In genomic region chr1:202154148-202154765, GRCh38 we compare ENCODE assay signal across 1 cellular context.
TF ChIP-seq lines count a peak whose summit lies in the region.

No MANE protein-coding gene starts in this region.

TF ChIP-seq in GM23338, 12 proteins besides CTCF, POLR2A, EP300 and RAD21:
- no peak for TF ChIP-seq ZNF462 (CRISPR knock-in tag; IDR thresholded peaks at IDR 0.05)
- no peak for TF ChIP-seq EZH2phosphoT487 (IDR thresholded peaks at IDR 0.05; ENCODE audit: unreplicated experiment)
- no peak for TF ChIP-seq CREB1 (CRISPR knock-in tag; IDR thresholded peaks at IDR 0.05; ENCODE audit: low read depth)
- TF ChIP-seq ETS1 (IDR thresholded peaks at IDR 0.05), result no peak
- no peak for TF ChIP-seq POLR2AphosphoS5 (IDR thresholded peaks at IDR 0.05; ENCODE audit: low read depth)
- no peak for TF ChIP-seq EZH2 (IDR thresholded peaks at IDR 0.05; ENCODE audit: low read depth, unreplicated experiment)
- TF ChIP-seq JUNB (IDR thresholded peaks at IDR 0.05; ENCODE audit: unreplicated experiment), result no peak
- no peak for TF ChIP-seq NANOG (IDR thresholded peaks at IDR 0.05; ENCODE audit: borderline replicate concordance)
- no peak for TF ChIP-seq STAT1 (IDR thresholded peaks at IDR 0.05; ENCODE audit: unreplicated experiment)
- no peak for TF ChIP-seq ZNF331 (CRISPR knock-in tag; IDR thresholded peaks at IDR 0.05; ENCODE audit: low read depth)
- TF ChIP-seq REST (IDR thresholded peaks at IDR 0.05; ENCODE audit: unreplicated experiment), result no peak
- TF ChIP-seq ZNF114 (CRISPR knock-in tag; IDR thresholded peaks at IDR 0.05), result no peak
